In genomic region chr1:172360960-172361359, GRCh38 we compare ENCODE assay signal across 17 cellular contexts. TPM values are rescaled to one million over a fixed set of nuclear protein-coding genes. Genes with fewer than 3 reads are reported as not detected.
DNase-seq lines count a peak whose midpoint lies in the region; ATAC-seq, FAIRE-seq and TF ChIP-seq lines count a peak whose summit lies in the region.
"Had no signal": no experiment of that assay in that cellular context is flagged by ENCODE, and none has a peak within 500 bp of the region (broad histone marks: within the 10 kb centered on the region; RNA-seq: fewer than 3 reads in every experiment).

No MANE protein-coding gene starts in this region.

- H3K4me2 ChIP-seq in OCI-LY3 (ENCODE audit: low read length) (peak overlapping the region; percentile 68), hepatocyte (peak overlapping the region; percentile 62)

- peaks cover 9% of the 10 kb centered on the region for H3K9me3 ChIP-seq in OCI-LY3 (ENCODE audit: insufficient read depth, low read length)
- H3K9me3 ChIP-seq in hepatocyte (ENCODE audit: low read depth): no peaks in the 10 kb centered on the region
- no peaks in the 10 kb centered on the region for H3K9me3 ChIP-seq in stomach smooth muscle (ENCODE audit: control insufficient read depth in 2 of 2, low read length in 2 of 2)
- no peaks in the 10 kb centered on the region for H3K9me3 ChIP-seq in naive thymus-derived CD4-positive, alpha-beta T cell (ENCODE audit: control insufficient read depth in 2 of 3, low read length in 3 of 3)
- H3K9me3 ChIP-seq: gastrocnemius medialis, ovary had no signal

- intact Hi-C loops in naive thymus-derived CD4-positive, alpha-beta T cell (cut with micrococcal nuclease): no loop called here

- H4K20me1 ChIP-seq in OCI-LY3 (ENCODE audit: insufficient read depth, low read length) (no peaks in the 10 kb centered on the region), hepatocyte (ENCODE audit: insufficient read depth, poor library complexity, severe bottlenecking) (no peaks in the 10 kb centered on the region)

- no peak overlapping the region for H3K4me3 Mint-ChIP-seq in naive thymus-derived CD4-positive, alpha-beta T cell
- H3K4me3 Mint-ChIP-seq: activated naive CD8-positive, alpha-beta T cell treated with anti-CD3 and anti-CD28 coated beads, Interleukin-2, amount 50 U/mL, for 24 hours; stimulated activated effector memory CD8-positive, alpha-beta T cell treated with anti-CD3 and anti-CD28 coated beads, Interleukin-12 subunit alpha, Interleukin-12 subunit beta, amount 100 ng/mL, for 72 hours had no signal

- no peak for DNase-seq in GM19239 (ENCODE audit: insufficient read length, low spot score)
- no peak for DNase-seq in hepatocyte (ENCODE audit: low spot score)
- no peak for DNase-seq in naive thymus-derived CD4-positive, alpha-beta T cell
- DNase-seq in HTR-8/SVneo (ENCODE audit: insufficient read length, low spot score): no peak
- DNase-seq: activated naive CD8-positive, alpha-beta T cell treated with anti-CD3 and anti-CD28 coated beads, Interleukin-2, amount 50 U/mL, for 24 hours; gastrocnemius medialis; left ventricle myocardium inferior; NCI-H2029 treated with DMSO at 0.1 percent for 48 hours; OCI-M1; ovary; stimulated activated CD4-positive, alpha-beta T cell treated with anti-CD3 and anti-CD28 coated beads, Interleukin-1b, Interleukin-23, amount 100 ng/mL, for 48 hours had no signal

- H3K9ac ChIP-seq in OCI-LY3 (ENCODE audit: low read length) (peak overlapping the region; percentile 72), stomach smooth muscle (ENCODE audit: low read length in 2 of 2) (no peak overlapping the region)

- CTCF ChIA-PET in naive thymus-derived CD4-positive, alpha-beta T cell (lab: Charles Lee): interaction anchor here (1.5 to 1.8 kb wide), 2 partner anchors 14 to 31 kb away, joined by 3 read pairs; no protein-coding TSS in a partner anchor

- ATAC-seq in naive thymus-derived CD4-positive, alpha-beta T cell: no peak
- no peak for ATAC-seq in GM21723 (IDR thresholded peaks at IDR 0.05; ENCODE audit: unreplicated experiment)
- ATAC-seq: activated naive CD8-positive, alpha-beta T cell treated with anti-CD3 and anti-CD28 coated beads, Interleukin-2, amount 50 U/mL, for 24 hours; gastrocnemius medialis; stimulated activated effector memory CD8-positive, alpha-beta T cell treated with anti-CD3 and anti-CD28 coated beads, Interleukin-12 subunit alpha, Interleukin-12 subunit beta, amount 100 ng/mL, for 72 hours had no signal

- H3K9me2 ChIP-seq in hepatocyte (replicated peaks; ENCODE audit: insufficient read depth): no peaks in the 10 kb centered on the region

- peaks cover 70% of the 10 kb centered on the region for H3K4me1 ChIP-seq in OCI-LY3 (ENCODE audit: low read length)
- H3K4me1 ChIP-seq in hepatocyte (ENCODE audit: insufficient read depth): peaks cover 61% of the 10 kb centered on the region
- H3K4me1 ChIP-seq in stomach smooth muscle (ENCODE audit: control insufficient read depth, insufficient read depth, low read length): peaks cover 19% of the 10 kb centered on the region
- H3K4me1 ChIP-seq in naive thymus-derived CD4-positive, alpha-beta T cell (ENCODE audit: control insufficient read depth in 2 of 2, insufficient read depth in 2 of 2, low read length in 2 of 2): peaks cover 25 to 40% of the 10 kb centered on the region in 2 donors

- 62% methylated on average over 5 of the region's 5 CpGs for WGBS in hepatocyte (ENCODE audit: low lambda C conversion rate, missing lambda C conversion rate)

- H3K27me3 ChIP-seq in OCI-LY3 (ENCODE audit: low read depth, low read length) (no peaks in the 10 kb centered on the region), hepatocyte (no peaks in the 10 kb centered on the region), stomach smooth muscle (ENCODE audit: control insufficient read depth in 1 of 2, insufficient read depth in 2 of 2, low read length in 2 of 2) (no peaks in the 10 kb centered on the region)
- H3K27me3 ChIP-seq in naive thymus-derived CD4-positive, alpha-beta T cell (ENCODE audit: control insufficient read depth in 2 of 2, insufficient read depth in 2 of 2, low read length in 2 of 2): no peaks in the 10 kb centered on the region
- H3K27me3 ChIP-seq: gastrocnemius medialis, ovary had no signal

- H2AFZ ChIP-seq in OCI-LY3 (ENCODE audit: low read depth, low read length) (peak overlapping the region; percentile 13; the same call in 1 of the 2 replicates), hepatocyte (peak overlapping the region; percentile 16)

- TF ChIP-seq CTCF in OCI-LY3 (IDR thresholded peaks at IDR 0.05; ENCODE audit: low read depth, low read length) (no peak), hepatocyte (IDR thresholded peaks at IDR 0.05; ENCODE audit: poor library complexity) (no peak)

- H3K27me3 Mint-ChIP-seq in naive thymus-derived CD4-positive, alpha-beta T cell: no peaks in the 10 kb centered on the region
- H3K27me3 Mint-ChIP-seq: activated naive CD8-positive, alpha-beta T cell treated with anti-CD3 and anti-CD28 coated beads, Interleukin-2, amount 50 U/mL, for 24 hours had no signal

- peaks cover 0 to 3% (median 0%) of the 10 kb centered on the region in 5 donors for H3K36me3 Mint-ChIP-seq in naive thymus-derived CD4-positive, alpha-beta T cell
- H3K36me3 Mint-ChIP-seq: stimulated activated effector memory CD8-positive, alpha-beta T cell treated with anti-CD3 and anti-CD28 coated beads, Interleukin-12 subunit alpha, Interleukin-12 subunit beta, amount 100 ng/mL, for 72 hours had no signal

- H3K79me2 ChIP-seq in OCI-LY3 (ENCODE audit: low read length) (no peaks in the 10 kb centered on the region), hepatocyte (no peaks in the 10 kb centered on the region)

- peaks cover 0 to 50% (median 28%) of the 10 kb centered on the region in 7 donors for H3K4me1 Mint-ChIP-seq in naive thymus-derived CD4-positive, alpha-beta T cell

- H3K27ac ChIP-seq in OCI-LY3 (ENCODE audit: low read length) (peak overlapping the region; percentile 94), hepatocyte (peak overlapping the region; percentile 93), stomach smooth muscle (ENCODE audit: low read length) (peak overlapping the region; percentile 25)
- H3K27ac ChIP-seq in naive thymus-derived CD4-positive, alpha-beta T cell (ENCODE audit: low read depth, low read length): no peak overlapping the region
- H3K27ac ChIP-seq: gastrocnemius medialis, left ventricle myocardium inferior, ovary had no signal

- H3K9me3 Mint-ChIP-seq in naive thymus-derived CD4-positive, alpha-beta T cell: peaks cover 0 to 2% (median 0%) of the 10 kb centered on the region in 11 donors
- H3K9me3 Mint-ChIP-seq: activated naive CD8-positive, alpha-beta T cell treated with anti-CD3 and anti-CD28 coated beads, Interleukin-2, amount 50 U/mL, for 24 hours; stimulated activated effector memory CD8-positive, alpha-beta T cell treated with anti-CD3 and anti-CD28 coated beads, Interleukin-12 subunit alpha, Interleukin-12 subunit beta, amount 100 ng/mL, for 72 hours had no signal

- peak overlapping the region in 4 of 9 donors; percentile 6 to 93 (median 41) for H3K27ac Mint-ChIP-seq in naive thymus-derived CD4-positive, alpha-beta T cell
- H3K27ac Mint-ChIP-seq: activated naive CD8-positive, alpha-beta T cell treated with anti-CD3 and anti-CD28 coated beads, Interleukin-2, amount 50 U/mL, for 24 hours; stimulated activated effector memory CD8-positive, alpha-beta T cell treated with anti-CD3 and anti-CD28 coated beads, Interleukin-12 subunit alpha, Interleukin-12 subunit beta, amount 100 ng/mL, for 72 hours had no signal

- POLR2A ChIA-PET in naive thymus-derived CD4-positive, alpha-beta T cell (lab: Charles Lee): interaction anchor here (0.6 to 1.5 kb wide), 2 partner anchors 16 to 107 kb away, joined by 3 to 7 read pairs; no protein-coding TSS in a partner anchor

- peak overlapping the region; percentile 50 for H3K4me3 ChIP-seq in OCI-LY3 (ENCODE audit: low read length)
- no peak overlapping the region for H3K4me3 ChIP-seq in hepatocyte
- H3K4me3 ChIP-seq in stomach smooth muscle (ENCODE audit: low read length in 2 of 2): no peak overlapping the region
- no peak overlapping the region for H3K4me3 ChIP-seq in naive thymus-derived CD4-positive, alpha-beta T cell (ENCODE audit: low read length)
- H3K4me3 ChIP-seq: gastrocnemius medialis, left ventricle myocardium inferior, ovary had no signal

- peak; percentile 58 for FAIRE-seq in GM19239 (lab: Jason Lieb, UNC)
- no peak for FAIRE-seq in HTR-8/SVneo (lab: Jason Lieb, UNC)
- FAIRE-seq: H54 had no signal

- H3K36me3 ChIP-seq in OCI-LY3 (replicated peaks; ENCODE audit: low read depth, low read length) (peaks cover 17% of the 10 kb centered on the region), hepatocyte (replicated peaks; ENCODE audit: insufficient read depth, low read depth) (no peaks in the 10 kb centered on the region), stomach smooth muscle (ENCODE audit: control insufficient read depth in 2 of 2, insufficient read depth in 2 of 2, low read length in 2 of 2) (no peaks in the 10 kb centered on the region)
- H3K36me3 ChIP-seq in naive thymus-derived CD4-positive, alpha-beta T cell (ENCODE audit: control insufficient read depth in 2 of 3, insufficient read depth in 3 of 3, low read length in 3 of 3): no peaks in the 10 kb centered on the region
- H3K36me3 ChIP-seq: gastrocnemius medialis, left ventricle myocardium inferior, ovary had no signal

RNA-seq across cellular contexts. Expression of gene C1orf105, which starts 59.5 kb away (rescaled TPM):
- 0.23 and 0.76 TPM in 2 replicates for total RNA-seq in hepatocyte
- polyA plus RNA-seq in hepatocyte: 0.21 and 2.2 TPM in 2 replicates
- under 1 TPM in 1 of 5 experiments, not detected in 4; 0.86 TPM for total RNA-seq in naive thymus-derived CD4-positive, alpha-beta T cell
- polyA plus RNA-seq in naive thymus-derived CD4-positive, alpha-beta T cell: not detected
- total RNA-seq: dermis blood vessel endothelial cell, ovary had no signal
- polyA plus RNA-seq: ovary had no signal
